Comparison of ENCODE assay signal across 32 cellular contexts in the genomic region with DNA sequence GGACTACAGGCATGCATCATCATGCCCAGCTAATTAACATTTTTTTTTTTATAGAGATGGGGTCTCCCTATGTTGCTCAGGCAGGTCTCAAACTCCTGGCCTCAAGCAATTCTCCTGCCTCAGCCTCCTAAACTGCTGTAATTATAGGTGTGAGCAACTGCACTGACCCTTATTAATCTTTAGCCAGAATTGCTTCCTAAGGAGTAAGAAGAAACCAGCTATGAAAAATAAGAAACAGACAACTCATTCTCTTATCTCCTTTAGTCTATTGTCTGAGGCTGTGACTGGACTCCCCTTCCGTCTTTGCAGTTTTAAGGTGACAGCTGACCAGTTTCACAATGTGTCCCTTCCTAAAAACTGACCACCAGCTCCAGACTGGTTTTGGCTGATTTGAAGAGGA.
"Had no signal": no experiment of that assay in that cellular context is flagged by ENCODE, and none has a peak within 500 bp of the region (broad histone marks: within the 10 kb centered on the region; RNA-seq: fewer than 3 reads in every experiment).

No MANE protein-coding gene starts in this region.

- H3K4me1 ChIP-seq: Peyer's patch had no signal

- H3K4me1 Mint-ChIP-seq: activated CD4-positive, alpha-beta T cell treated with anti-CD3 and anti-CD28 coated beads, Interleukin-2, amount 10 ng/mL, durations not matched to agents 24 days and 14 days; activated naive CD8-positive, alpha-beta T cell treated with anti-CD3 and anti-CD28 coated beads for 36 hours; activated T-helper 17 cell treated with anti-CD3 and anti-CD28 coated beads, Interleukin-2, amount 50 U/mL, for 72 hours had no signal

- H3K36me3 ChIP-seq: brain microvascular endothelial cell, Peyer's patch, SJSA1 had no signal

- DNase-seq: activated CD4-positive, alpha-beta T cell treated with anti-CD3 and anti-CD28 coated beads, Interleukin-2, amount 10 ng/mL, durations not matched to agents 24 days and 14 days; activated CD4-positive, alpha-beta T cell treated with anti-CD3 and anti-CD28 coated beads, Interleukin-2, amount 50 U/mL, for 4 hours; activated CD8-positive, alpha-beta T cell treated with anti-CD3 and anti-CD28 coated beads for 36 hours; activated effector memory CD4-positive, alpha-beta T cell treated with anti-CD3 and anti-CD28 coated beads, Interleukin-2, amount 50 U/mL, for 16 hours; activated naive CD4-positive, alpha-beta T cell; activated naive CD4-positive, alpha-beta T cell treated with anti-CD3 and anti-CD28 coated beads, Interleukin-2, amount 50 U/mL, for 16 hours; activated naive CD8-positive, alpha-beta T cell treated with anti-CD3 and anti-CD28 coated beads for 36 hours; activated T-cell treated with anti-CD3 and anti-CD28 coated beads, Interleukin-2, amount 50 U/mL, for 1 hour; activated T-cell treated with anti-CD3 and anti-CD28 coated beads, Interleukin-2, amount 50 U/mL, for 72 hours; amniotic stem cell; aorta; brain microvascular endothelial cell; Kasumi-1; MM.1S; MV-4-11; NCI-H1092; NCI-H1436 treated with DMSO at 0.1 percent for 48 hours; NCI-H1694 treated with DMSO at 0.1 percent for 48 hours; NCI-H2029; NCI-H345; NCI-H524 treated with DMSO at 0.1 percent for 48 hours; NK-92 treated with Interleukin-12 subunit alpha and Interleukin-12 subunit beta, amount 100 ng/mL, for 24 hours; PC-3; Peyer's patch; RPMI8226; SHP77 treated with DMSO at 0.1 percent for 48 hours; SK-N-SH had no signal

- H3K36me3 Mint-ChIP-seq: activated naive CD8-positive, alpha-beta T cell treated with anti-CD3 and anti-CD28 coated beads for 36 hours had no signal

- H3K27ac Mint-ChIP-seq: activated CD4-positive, alpha-beta T cell treated with anti-CD3 and anti-CD28 coated beads, Interleukin-2, amount 10 ng/mL, durations not matched to agents 24 days and 14 days; activated CD8-positive, alpha-beta T cell treated with anti-CD3 and anti-CD28 coated beads for 36 hours; activated naive CD8-positive, alpha-beta T cell treated with anti-CD3 and anti-CD28 coated beads for 36 hours; activated T-cell treated with anti-CD3 and anti-CD28 coated beads, Interleukin-2, amount 50 U/mL, for 72 hours; activated T-helper 17 cell treated with anti-CD3 and anti-CD28 coated beads, Interleukin-2, amount 50 U/mL, for 72 hours; T-helper 1 cell treated with Interleukin-12 subunit alpha and Interleukin-12 subunit beta and Interleukin-4 antibody, amounts not matched to agents 30 μg/mL and 1 μg/mL, for 36 hours; T-helper 2 cell treated with Interferon-gamma antibody and Interleukin-4, amounts not matched to agents 5 μg/mL and 100 μg/mL, for 36 hours had no signal

- H3K9ac ChIP-seq: SK-N-SH had no signal

- H3K27ac ChIP-seq: brain microvascular endothelial cell, Peyer's patch, SJSA1 had no signal

- H3K9me3 ChIP-seq: Peyer's patch, SJSA1, SK-N-SH had no signal

- H3K4me2 ChIP-seq: SK-N-SH had no signal

- H3K4me3 ChIP-seq: Peyer's patch, SJSA1 had no signal

- FAIRE-seq: TTC549 had no signal

- H3K4me3 Mint-ChIP-seq: activated CD4-positive, alpha-beta T cell treated with anti-CD3 and anti-CD28 coated beads, Interleukin-2, amount 10 ng/mL, durations not matched to agents 24 days and 14 days; activated CD8-positive, alpha-beta T cell treated with anti-CD3 and anti-CD28 coated beads for 36 hours; activated naive CD8-positive, alpha-beta T cell treated with anti-CD3 and anti-CD28 coated beads for 36 hours; activated T-cell treated with anti-CD3 and anti-CD28 coated beads, Interleukin-2, amount 50 U/mL, for 72 hours; activated T-helper 17 cell treated with anti-CD3 and anti-CD28 coated beads, Interleukin-2, amount 50 U/mL, for 72 hours; T-helper 1 cell treated with Interleukin-12 subunit alpha and Interleukin-12 subunit beta and Interleukin-4 antibody, amounts not matched to agents 30 μg/mL and 1 μg/mL, for 36 hours; T-helper 2 cell treated with Interferon-gamma antibody and Interleukin-4, amounts not matched to agents 5 μg/mL and 100 μg/mL, for 36 hours had no signal

- H3K9me3 Mint-ChIP-seq: activated CD4-positive, alpha-beta T cell treated with anti-CD3 and anti-CD28 coated beads, Interleukin-2, amount 10 ng/mL, durations not matched to agents 24 days and 14 days; activated CD8-positive, alpha-beta T cell treated with anti-CD3 and anti-CD28 coated beads for 36 hours; activated naive CD8-positive, alpha-beta T cell treated with anti-CD3 and anti-CD28 coated beads for 36 hours; activated T-cell treated with anti-CD3 and anti-CD28 coated beads, Interleukin-2, amount 50 U/mL, for 72 hours; T-helper 1 cell treated with Interleukin-12 subunit alpha and Interleukin-12 subunit beta and Interleukin-4 antibody, amounts not matched to agents 30 μg/mL and 1 μg/mL, for 36 hours; T-helper 2 cell treated with Interferon-gamma antibody and Interleukin-4, amounts not matched to agents 5 μg/mL and 100 μg/mL, for 36 hours had no signal

- H3K27me3 ChIP-seq: brain microvascular endothelial cell, Peyer's patch, SJSA1 had no signal

- ATAC-seq: activated CD8-positive, alpha-beta T cell treated with anti-CD3 and anti-CD28 coated beads for 36 hours; activated T-cell treated with anti-CD3 and anti-CD28 coated beads, Interleukin-2, amount 50 U/mL, for 72 hours; activated T-helper 17 cell treated with anti-CD3 and anti-CD28 coated beads, Interleukin-2, amount 50 U/mL, for 72 hours; PC-3 had no signal
